1 cellular context compared by ENCODE assay signal in genomic region chr17:39923836-39924690, GRCh38.
TF ChIP-seq lines count a peak whose summit lies in the region.

No MANE protein-coding gene starts in this region.

TF ChIP-seq in HepG2, 621 proteins besides CTCF, POLR2A, EP300 and RAD21 (continued from another document and continues in another):
- TF ChIP-seq SNAPC4 (CRISPR knock-in tag; IDR thresholded peaks at IDR 0.05): peak; percentile 86; the same call in 1 of the 2 replicates
- TF ChIP-seq E2F2 (CRISPR knock-in tag; IDR thresholded peaks at IDR 0.05; ENCODE audit: borderline replicate concordance): 0 out of 2 replicates have a peak, but pooled peaks have one; percentile 91
- TF ChIP-seq HDAC1 (CRISPR knock-in tag; IDR thresholded peaks at IDR 0.05): peak; percentile 97
- no peak for TF ChIP-seq SMARCE1 (IDR thresholded peaks at IDR 0.05; ENCODE audit: borderline replicate concordance)
- TF ChIP-seq ZNF513 (CRISPR knock-in tag; conservative IDR thresholded peaks at IDR 0.05): peak; percentile 39; the same call in 1 of the 2 replicates
- TF ChIP-seq CSRNP1 (CRISPR knock-in tag; IDR thresholded peaks at IDR 0.05): peak; percentile 95
- peak; percentile 95 for TF ChIP-seq ARHGAP35 (CRISPR knock-in tag; IDR thresholded peaks at IDR 0.05; ENCODE audit: borderline replicate concordance)
- TF ChIP-seq AKAP8 (CRISPR knock-in tag; IDR thresholded peaks at IDR 0.05): peak; percentile 98
- TF ChIP-seq ADNP (CRISPR knock-in tag; IDR thresholded peaks at IDR 0.05): peak; percentile 62; the same call in 1 of the 2 replicates
- TF ChIP-seq MAFG (CRISPR knock-in tag; IDR thresholded peaks at IDR 0.05): no peak
- TF ChIP-seq ZNF639 (CRISPR knock-in tag; conservative IDR thresholded peaks at IDR 0.05): peak; percentile 91
- TF ChIP-seq SMYD3 (CRISPR knock-in tag; IDR thresholded peaks at IDR 0.05): peak; percentile 98
- peak; percentile 98 for TF ChIP-seq FOXP4 (CRISPR knock-in tag; IDR thresholded peaks at IDR 0.05)
- peak; percentile 100 for TF ChIP-seq ZGPAT (CRISPR knock-in tag; IDR thresholded peaks at IDR 0.05)
- peak; percentile 84 for TF ChIP-seq HOMEZ (CRISPR knock-in tag; IDR thresholded peaks at IDR 0.05; ENCODE audit: low read depth)
- TF ChIP-seq ZNF773 (CRISPR knock-in tag; IDR thresholded peaks at IDR 0.05; ENCODE audit: borderline replicate concordance): 0 out of 2 replicates have a peak, but pooled peaks have one; percentile 38
- TF ChIP-seq STAT6 (CRISPR knock-in tag; IDR thresholded peaks at IDR 0.05; ENCODE audit: borderline replicate concordance): peak; percentile 92
- TF ChIP-seq ASH2L (IDR thresholded peaks at IDR 0.05; ENCODE audit: insufficient read length, low read depth, low read length): peak; percentile 86
- no peak for TF ChIP-seq JDP2 (CRISPR knock-in tag; IDR thresholded peaks at IDR 0.05; ENCODE audit: borderline replicate concordance)
- TF ChIP-seq TOE1 (CRISPR knock-in tag; IDR thresholded peaks at IDR 0.05): peak; percentile 88; the same call in 1 of the 2 replicates
- no peak for TF ChIP-seq THAP8 (CRISPR knock-in tag; IDR thresholded peaks at IDR 0.05; ENCODE audit: borderline replicate concordance)
- peak; percentile 100 for TF ChIP-seq ERF (CRISPR knock-in tag; IDR thresholded peaks at IDR 0.05)
- TF ChIP-seq ZNF343 (CRISPR knock-in tag; IDR thresholded peaks at IDR 0.05): peak; percentile 97
- peak; percentile 81 for TF ChIP-seq POGZ (CRISPR knock-in tag; IDR thresholded peaks at IDR 0.05)
- no peak; the same call in 1 of the 2 replicates for TF ChIP-seq ZFP82 (CRISPR knock-in tag; IDR thresholded peaks at IDR 0.05; ENCODE audit: borderline replicate concordance)
- peak; percentile 98 for TF ChIP-seq ZNF510 (CRISPR knock-in tag; IDR thresholded peaks at IDR 0.05; ENCODE audit: low read depth)
- TF ChIP-seq TRAFD1 (CRISPR knock-in tag; IDR thresholded peaks at IDR 0.05; ENCODE audit: borderline replicate concordance): peak; percentile 88; the same call in 1 of the 2 replicates
- TF ChIP-seq ZNF335 (CRISPR knock-in tag; IDR thresholded peaks at IDR 0.05): peak; percentile 92
- peak; percentile 97 for TF ChIP-seq ZNF431 (CRISPR knock-in tag; IDR thresholded peaks at IDR 0.05; ENCODE audit: borderline replicate concordance, low read depth)
- peak; percentile 89; the same call in 1 of the 2 replicates for TF ChIP-seq ATF7-NPFF (CRISPR knock-in tag; IDR thresholded peaks at IDR 0.05; ENCODE audit: low read depth)
